ENCODE assay signal across 29 cellular contexts in the genomic region with DNA sequence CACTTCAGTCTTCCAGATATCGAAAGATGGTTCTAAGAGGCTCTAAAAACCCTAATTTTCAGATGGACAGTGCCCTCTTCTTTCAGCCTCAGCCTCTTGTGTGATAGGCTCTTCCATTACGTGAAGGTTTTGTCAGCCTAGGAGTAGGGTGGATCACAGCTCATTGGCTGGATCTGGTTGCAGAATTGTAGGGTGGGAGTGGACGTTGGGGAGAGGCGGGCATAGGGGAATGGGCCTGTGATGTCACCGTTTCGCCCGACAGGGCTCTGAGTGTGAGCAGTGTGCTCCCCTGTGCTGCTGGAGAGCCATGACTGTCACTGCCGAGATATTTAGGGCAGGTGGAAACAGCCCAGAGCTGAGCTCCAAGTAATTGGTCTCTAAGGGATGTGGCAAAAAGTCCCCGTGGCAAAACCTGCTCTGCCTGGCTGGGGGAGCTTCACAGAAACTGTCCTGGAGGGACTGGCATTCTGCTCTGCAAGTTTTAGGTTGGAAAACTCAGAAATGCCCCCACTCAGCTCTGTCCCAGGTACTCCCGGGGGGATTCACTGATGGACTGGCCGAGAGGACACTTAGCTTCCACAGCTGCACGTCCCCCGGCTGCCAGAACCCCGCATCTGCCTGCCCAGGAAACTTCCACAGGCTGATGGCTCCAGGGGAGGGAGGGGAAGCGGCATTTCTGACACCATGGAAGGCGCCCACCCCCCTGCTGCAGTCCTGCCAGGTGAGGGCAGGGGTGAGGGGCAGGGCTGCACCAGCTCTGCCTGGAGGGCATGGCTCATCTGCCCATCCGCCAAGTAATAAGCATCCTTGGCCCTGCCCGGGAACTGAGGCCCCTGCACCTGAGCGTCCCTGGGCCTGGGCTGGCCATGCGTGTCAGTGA. TPM values are rescaled to one million over a fixed set of nuclear protein-coding genes. Genes with fewer than 3 reads are reported as not detected.
DNase-seq lines count a peak whose midpoint lies in the region; ATAC-seq and TF ChIP-seq lines count a peak whose summit lies in the region.
"Had no signal": no experiment of that assay in that cellular context is flagged by ENCODE, and none has a peak within 500 bp of the region (broad histone marks: within the 10 kb centered on the region; RNA-seq: fewer than 3 reads in every experiment).

No MANE protein-coding gene starts in this region.

- H3K27ac ChIP-seq in IMR-90 (ENCODE audit: insufficient read depth, low read length) (no peak overlapping the region), trophoblast cell (ENCODE audit: low read depth, low read length) (no peak overlapping the region)
- H3K27ac ChIP-seq: esophagus muscularis mucosa, neutrophil, PC-9, upper lobe of left lung had no signal

- no peak overlapping the region for H3K14ac ChIP-seq in IMR-90 (replicated peaks; ENCODE audit: low read depth, low read length)
- no peak overlapping the region for H3K14ac ChIP-seq in trophoblast cell (ENCODE audit: low read length)

- POLR2A ChIA-PET in IMR-90 (lab: Charles Lee; ENCODE audit: unreplicated experiment) = no interaction called here

- H2BK120ac ChIP-seq in IMR-90 (ENCODE audit: low read depth, low read length) (no peak overlapping the region), trophoblast cell (ENCODE audit: insufficient read depth, low read length, poor library complexity) (no peak overlapping the region)

- WGBS in IMR-90 (ENCODE audit: extremely low coverage in 2 of 2, insufficient read length in 1 of 2), 2 experiments = 90% methylated on average over 7 of the region's 20 CpGs; no CpG with 5 or more reads in 1 of the 2 experiments
- WGBS in trophoblast cell (ENCODE audit: extremely low coverage, insufficient coverage, insufficient read length) = no CpG with 5 or more reads among the region's 20 CpGs

- no peak for TF ChIP-seq CTCF in IMR-90 (conservative IDR thresholded peaks at IDR 0.05; ENCODE audit: low read depth, low read length)

- H2AK5ac ChIP-seq in IMR-90 (ENCODE audit: low read depth, low read length) (peak overlapping the region; percentile 16; the same call in 1 of the 2 replicates), trophoblast cell (ENCODE audit: low read length) (no peak overlapping the region)

- H2AFZ ChIP-seq in IMR-90 (replicated peaks; ENCODE audit: low read length, poor library complexity) (peak overlapping the region; percentile 49), trophoblast cell (ENCODE audit: insufficient read depth, low read length, poor library complexity) (no peak overlapping the region)
- H2AFZ ChIP-seq: PC-9 had no signal

- no peak overlapping the region for H3K18ac ChIP-seq in IMR-90 (ENCODE audit: low read depth, low read length)
- H3K18ac ChIP-seq in trophoblast cell (ENCODE audit: low read length) = peak overlapping the region; percentile 11

- in situ Hi-C loops in G401 (cut with HindIII; ENCODE audit: low sequenced_read_pairs) = no loop called here
- in situ Hi-C loops in IMR-90 (cut with MboI; ENCODE audit: low sequenced_read_pairs) = no loop called here

- H3K23ac ChIP-seq in IMR-90 (ENCODE audit: low read depth, low read length) = no peak overlapping the region
- no peak overlapping the region for H3K23ac ChIP-seq in trophoblast cell (ENCODE audit: low read length)

- H4K8ac ChIP-seq in IMR-90 (ENCODE audit: low read depth in 2 of 2, low read length in 2 of 2) (no peak overlapping the region), trophoblast cell (ENCODE audit: low read depth, low read length) (no peak overlapping the region)

- no peak overlapping the region for H3K56ac ChIP-seq in IMR-90 (ENCODE audit: extremely low read depth, insufficient read depth, low read length)

- H3K9me1 ChIP-seq in IMR-90 (ENCODE audit: insufficient read depth, low read length) = peaks cover 4% of the 10 kb centered on the region; the same call in 1 of the 2 replicates

- H3K79me1 ChIP-seq in IMR-90 (ENCODE audit: low read depth in 1 of 2, low read length in 2 of 2) (peaks cover 9 to 56% of the 10 kb centered on the region in 2 experiments; a peak in 2 of 4 replicates), trophoblast cell (ENCODE audit: low read length) (peaks cover 17% of the 10 kb centered on the region)

- H2AK9ac ChIP-seq in IMR-90 (replicated peaks; ENCODE audit: low read depth, low read length, poor library complexity) = peak overlapping the region; percentile 53

- H3K4me2 ChIP-seq in IMR-90 (ENCODE audit: low read depth, low read length) = no peak overlapping the region
- H3K4me2 ChIP-seq in trophoblast cell (ENCODE audit: low read length) = no peak overlapping the region
- H3K4me2 ChIP-seq: PC-9 had no signal

- H2BK5ac ChIP-seq in IMR-90 (ENCODE audit: low read depth, low read length, poor library complexity, severe bottlenecking) = no peak overlapping the region
- H2BK5ac ChIP-seq in trophoblast cell (ENCODE audit: low read depth, low read length, poor library complexity) = no peak overlapping the region

- CTCF ChIA-PET in IMR-90 (lab: Yijun Ruan, JAX) = interaction anchor here (0.5 kb wide), 1 partner anchor 24 kb away, joined by 3 read pairs; no protein-coding TSS in a partner anchor

- H3K4me3 ChIP-seq in IMR-90 (ENCODE audit: insufficient read depth, low read depth, low read length) (no peak overlapping the region), trophoblast cell (ENCODE audit: low read depth, low read length) (no peak overlapping the region)
- H3K4me3 ChIP-seq: esophagus muscularis mucosa, PC-9, upper lobe of left lung had no signal

- no peak overlapping the region for H2BK12ac ChIP-seq in trophoblast cell (ENCODE audit: low read length)

- no peak overlapping the region for H2BK15ac ChIP-seq in IMR-90 (ENCODE audit: low read depth, low read length)

- intact Hi-C loops in IMR-90 (cut with micrococcal nuclease) = no loop called here

- no TSS peak for BruUV-seq in IMR-90 (replicated peaks; lab: Mats Ljungman, UMichigan)

- no peak for TF ChIP-seq RAD21 in IMR-90 (IDR thresholded peaks at IDR 0.05; ENCODE audit: low read length)

- no peak for ATAC-seq in IMR-90 (ENCODE audit: low read depth)
- ATAC-seq in HG02588 (IDR thresholded peaks at IDR 0.05; ENCODE audit: unreplicated experiment) = no peak
- ATAC-seq in HG03108 (IDR thresholded peaks at IDR 0.05; ENCODE audit: unreplicated experiment) = no peak
- ATAC-seq: left ventricle myocardium superior had no signal

- H2BK20ac ChIP-seq in IMR-90 (ENCODE audit: low read depth, low read length) = no peak overlapping the region

- H3K9me3 ChIP-seq in IMR-90 (ENCODE audit: control insufficient read depth, insufficient read depth, low read length) = no peaks in the 10 kb centered on the region
- peaks cover 3% of the 10 kb centered on the region for H3K9me3 ChIP-seq in trophoblast cell (ENCODE audit: insufficient read depth, low read depth, low read length)
- H3K9me3 ChIP-seq: esophagus muscularis mucosa, neutrophil, upper lobe of left lung had no signal

- no peak overlapping the region; the same call in none of the 2 replicates for H4K91ac ChIP-seq in IMR-90 (ENCODE audit: insufficient read depth, low read depth, low read length)
- H4K91ac ChIP-seq in trophoblast cell (ENCODE audit: low read depth, low read length) = no peak overlapping the region

- no peaks in the 10 kb centered on the region for H3K27me3 ChIP-seq in IMR-90 (ENCODE audit: control insufficient read depth, insufficient read depth, low read length)
- no peaks in the 10 kb centered on the region for H3K27me3 ChIP-seq in trophoblast cell (ENCODE audit: insufficient read depth, low read length)
- H3K27me3 ChIP-seq: esophagus muscularis mucosa, neutrophil, upper lobe of left lung had no signal

- DNase-seq in G401 (ENCODE audit: low spot score) (peak; percentile 36), IMR-90 (no peak), cerebellar cortex (ENCODE audit: low spot score) (peak; percentile 57), trophoblast cell (peak; percentile 66 to 70)
- DNase-seq in stimulated activated CD8-positive, alpha-beta memory T cell treated with anti-CD3 and anti-CD28 coated beads, Interleukin-4, amount 100 ng/mL, for 48 hours = no peak
- DNase-seq: activated CD4-positive, alpha-beta T cell treated with anti-CD3 and anti-CD28 coated beads, Interleukin-2, amount 50 U/mL, for 1 hour; activated effector memory CD4-positive, alpha-beta T cell treated with Interleukin-2 at 50 U/mL for 16 hours; activated T-cell treated with anti-CD3 and anti-CD28 coated beads, Interleukin-2, amount 50 U/mL, for 1 hour; C1 segment of cervical spinal cord; central memory CD4-positive, alpha-beta T cell; endodermal cell; foreskin fibroblast; HCEC 1CT; left ventricle myocardium superior; NCI-H1048; NCI-H1694 treated with DMSO at 0.1 percent for 48 hours; NCI-H2171; NCI-H524 treated with DMSO at 0.1 percent for 48 hours; NK-92 treated with Interleukin-12 subunit alpha and Interleukin-12 subunit beta, amount 100 ng/mL, for 24 hours; PC-9; SIG-M5; stimulated activated CD4-positive, alpha-beta T cell treated with anti-CD3 and anti-CD28 coated beads, Interleukin-4, amount 100 ng/mL, for 24 hours had no signal

- H3K4me1 ChIP-seq in IMR-90 (ENCODE audit: control insufficient read depth, insufficient read depth, low read length) (peaks cover 15% of the 10 kb centered on the region), trophoblast cell (ENCODE audit: control insufficient read depth in 1 of 2, insufficient read depth in 2 of 2, low read length in 2 of 2) (peaks cover 33 to 39% of the 10 kb centered on the region in 2 experiments)

- H3K9ac ChIP-seq in IMR-90 (ENCODE audit: low read depth, low read length) (no peak overlapping the region), trophoblast cell (ENCODE audit: low read length) (no peak overlapping the region)

- TF ChIP-seq POLR2A in IMR-90 (IDR thresholded peaks at IDR 0.05; ENCODE audit: low read depth, low read length) = no peak

- H3K4ac ChIP-seq in IMR-90 (ENCODE audit: low read depth, low read length) (no peak overlapping the region), trophoblast cell (ENCODE audit: low read depth, low read length) (no peak overlapping the region)

- peaks cover 8% of the 10 kb centered on the region for H3K79me2 ChIP-seq in trophoblast cell (ENCODE audit: control insufficient read depth, insufficient read depth, low read length, poor library complexity)

- H3K36me3 ChIP-seq in IMR-90 (ENCODE audit: control insufficient read depth, insufficient read depth, low read length) (peaks cover 7% of the 10 kb centered on the region; the same call in 1 of the 2 replicates), trophoblast cell (ENCODE audit: control insufficient read depth in 1 of 2, insufficient read depth in 2 of 2, low read length in 2 of 2) (peaks cover 33 to 42% of the 10 kb centered on the region in 2 experiments)

- H4K5ac ChIP-seq in IMR-90 (ENCODE audit: low read depth, low read length) = no peak overlapping the region

- dilution Hi-C loops in IMR-90 (cut with HindIII; ENCODE audit: low sequenced_read_pairs, unreplicated experiment) = no loop called here

- no peak overlapping the region for H4K12ac ChIP-seq in trophoblast cell (ENCODE audit: low read depth, low read length)

- peaks cover 8% of the 10 kb centered on the region for H4K20me1 ChIP-seq in IMR-90 (ENCODE audit: insufficient read depth, low read length)

RNA-seq across cellular contexts. Expression of a gene that starts 6.0 kb away (rescaled TPM):
- total RNA-seq in G401 (2014; rRNA removed; shearing (Covaris generic)) = 44.6 and 64.4 TPM in 2 replicates
- not detected in 2 replicates for total RNA-seq in IMR-90 (2012; rRNA removed)
- polyA plus RNA-seq in IMR-90 (2012; rRNA removed) = 0.10 and 0.23 TPM in 2 replicates
- polyA plus RNA-seq in IMR-90 (2012; cell fraction: cytosol; rRNA removed) = 0.08 and 0.24 TPM in 2 replicates
- 0.44 and 2.5 TPM in 2 replicates for polyA plus RNA-seq in IMR-90 (2012; cell fraction: nucleus; rRNA removed; ENCODE audit: low replicate concordance)
- polyA plus RNA-seq in trophoblast cell (2013) = 13.1 and 14.9 TPM in 2 replicates
- polyA plus RNA-seq: AG04450, keratinocyte had no signal

RNA-seq across cellular contexts. Expression of a gene that starts 11.3 kb away (rescaled TPM):
- 119 and 161 TPM in 2 replicates for total RNA-seq in G401 (2014; rRNA removed; shearing (Covaris generic))
- 40.8 and 46.8 TPM in 2 replicates for total RNA-seq in IMR-90 (2012; rRNA removed)
- 128 and 184 TPM in 2 replicates for polyA plus RNA-seq in IMR-90 (2012; rRNA removed)
- 259 and 357 TPM in 2 replicates for polyA plus RNA-seq in IMR-90 (2012; cell fraction: cytosol; rRNA removed)
- 117 and 422 TPM in 2 replicates for polyA plus RNA-seq in IMR-90 (2012; cell fraction: nucleus; rRNA removed; ENCODE audit: low replicate concordance)
- 67.5 and 72.3 TPM in 2 replicates for polyA plus RNA-seq in trophoblast cell (2013)

RNA-seq across cellular contexts. Expression of a gene that starts 16.9 kb away (rescaled TPM):
- 65.4 and 108 TPM in 2 replicates for total RNA-seq in G401 (2014; rRNA removed; shearing (Covaris generic))
- total RNA-seq in IMR-90 (2012; rRNA removed) = 6.3 and 8.6 TPM in 2 replicates
- 19.6 and 27.9 TPM in 2 replicates for polyA plus RNA-seq in IMR-90 (2012; rRNA removed)
- polyA plus RNA-seq in IMR-90 (2012; cell fraction: cytosol; rRNA removed) = 25.3 and 26.7 TPM in 2 replicates
- polyA plus RNA-seq in IMR-90 (2012; cell fraction: nucleus; rRNA removed; ENCODE audit: low replicate concordance) = 21.2 and 46.6 TPM in 2 replicates
- polyA plus RNA-seq in trophoblast cell (2013) = 15.7 and 16.9 TPM in 2 replicates

RNA-seq across cellular contexts. Expression of a gene that starts 24.4 kb away (rescaled TPM):
- 25.0 and 39.8 TPM in 2 replicates for total RNA-seq in G401 (2014; rRNA removed; shearing (Covaris generic))
- total RNA-seq in IMR-90 (2012; rRNA removed) = 1.4 and 1.7 TPM in 2 replicates
- 18.7 and 21.7 TPM in 2 replicates for polyA plus RNA-seq in IMR-90 (2012; rRNA removed)
- 7.5 and 8.1 TPM in 2 replicates for polyA plus RNA-seq in IMR-90 (2012; cell fraction: cytosol; rRNA removed)
- polyA plus RNA-seq in IMR-90 (2012; cell fraction: nucleus; rRNA removed; ENCODE audit: low replicate concordance) = 118 and 402 TPM in 2 replicates
- 12.2 and 12.5 TPM in 2 replicates for polyA plus RNA-seq in trophoblast cell (2013)

RNA-seq across cellular contexts. Expression of a gene that starts 34.9 kb away (rescaled TPM):
- total RNA-seq in G401 (2014; rRNA removed; shearing (Covaris generic)) = 28.6 and 32.2 TPM in 2 replicates
- total RNA-seq in IMR-90 (2012; rRNA removed) = 6.8 and 6.9 TPM in 2 replicates
- polyA plus RNA-seq in IMR-90 (2012; rRNA removed) = 13.7 and 15.3 TPM in 2 replicates
- 11.0 and 21.8 TPM in 2 replicates for polyA plus RNA-seq in IMR-90 (2012; cell fraction: cytosol; rRNA removed)
- polyA plus RNA-seq in IMR-90 (2012; cell fraction: nucleus; rRNA removed; ENCODE audit: low replicate concordance) = 26.4 and 67.6 TPM in 2 replicates
- 26.3 and 27.6 TPM in 2 replicates for polyA plus RNA-seq in trophoblast cell (2013)

Comparison
In these comparisons a context has a peak if more than half of its experiments do, and no peak if none do; other contexts are left out.
1. DNase-seq: peak in G401 (single experiment), cerebellar cortex (single experiment) and trophoblast cell (2 of 2); none in IMR-90 (single experiment) and stimulated activated CD8-positive, alpha-beta memory T cell treated with anti-CD3 and anti-CD28 coated beads, Interleukin-4, amount 100 ng/mL, for 48 hours (single experiment).
2. RNA of a gene that starts 6.0 kb away (total RNA-seq): 44.6 to 64.4 TPM in G401; not detected in IMR-90; every median in the first group is over 10 times any median in the second.